Comparison of ENCODE assay signal across 30 cellular contexts in the genomic region with DNA sequence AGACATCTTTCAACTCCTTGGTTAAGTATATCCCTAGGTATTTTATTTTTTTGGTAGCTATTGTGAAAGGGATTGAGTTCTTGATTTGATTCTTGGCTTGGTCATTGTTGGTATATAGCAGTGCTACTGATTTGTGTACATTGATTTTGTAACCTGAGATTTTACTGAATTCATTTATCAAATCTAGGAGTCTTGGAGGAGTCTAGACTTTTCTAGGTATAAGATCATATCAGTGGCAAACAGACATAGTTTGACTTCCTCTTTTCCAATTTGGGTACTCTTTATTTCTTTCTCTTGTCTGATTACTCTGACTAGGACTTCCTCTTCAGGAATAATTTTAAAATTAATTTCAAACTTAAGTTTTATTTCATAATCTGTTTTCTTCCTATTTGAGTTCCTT.
"Had no signal": no experiment of that assay in that cellular context is flagged by ENCODE, and none has a peak within 500 bp of the region (broad histone marks: within the 10 kb centered on the region; RNA-seq: fewer than 3 reads in every experiment).

No MANE protein-coding gene starts in this region.

- ATAC-seq: activated CD8-positive, alpha-beta memory T cell treated with anti-CD3 and anti-CD28 coated beads, Interleukin-2, amount 10 ng/mL, durations not matched to agents 7 days and 5 days; activated naive CD8-positive, alpha-beta T cell treated with anti-CD3 and anti-CD28 coated beads, Interleukin-2, amount 50 U/mL, for 24 hours; Right ventricle myocardium inferior; SK-N-SH treated with all-trans-retinoic acid at 6 μM for 48 hours had no signal

- DNase-seq: activated CD4-positive, alpha-beta memory T cell treated with anti-CD3 and anti-CD28 coated beads, Interleukin-2, amount 10 ng/mL, durations not matched to agents 7 days and 5 days; activated CD4-positive, alpha-beta T cell treated with anti-CD3 and anti-CD28 coated beads for 1 hour; activated CD4-positive, alpha-beta T cell treated with anti-CD3 and anti-CD28 coated beads for 48 hours; activated CD4-positive, CD25-positive, alpha-beta regulatory T cell; activated CD8-positive, alpha-beta memory T cell treated with anti-CD3 and anti-CD28 coated beads for 24 hours; activated CD8-positive, alpha-beta memory T cell treated with anti-CD3 and anti-CD28 coated beads, Interleukin-2, amount 10 ng/mL, durations not matched to agents 7 days and 5 days; activated CD8-positive, alpha-beta memory T cell treated with anti-CD3 and anti-CD28 coated beads, Interleukin-2, amount 50 U/mL, for 48 hours; activated effector memory CD4-positive, alpha-beta T cell treated with Interleukin-2 at 50 U/mL for 16 hours; activated naive CD4-positive, alpha-beta T cell treated with anti-CD3 and anti-CD28 coated beads, Interleukin-2, amount 10 ng/mL, durations not matched to agents 7 days and 5 days; activated naive CD8-positive, alpha-beta T cell treated with anti-CD3 and anti-CD28 coated beads, Interleukin-2, amount 50 U/mL, for 24 hours; activated T-cell treated with anti-CD3 and anti-CD28 coated beads, Interleukin-2, amount 50 U/mL, for 48 hours; anterior cingulate cortex; central memory CD4-positive, alpha-beta T cell; colonic mucosa; KG1; MG63; NCI-H1092; NCI-H1436 treated with DMSO at 0.1 percent for 48 hours; NCI-H1694 treated with DMSO at 0.1 percent for 48 hours; NCI-H2029; NCI-H345; NCI-H526; NCI-H748 treated with DMSO at 0.1 percent for 48 hours; NK-92 treated with Interleukin-12 subunit alpha and Interleukin-12 subunit beta, amount 100 ng/mL, for 24 hours; PC-9; SIG-M5; T1000; WERI-Rb-1 had no signal
